8 cellular contexts compared by ENCODE assay signal in genomic region chr11:94876645-94877445, GRCh38.
DNase-seq lines count a peak whose midpoint lies in the region; ATAC-seq and TF ChIP-seq lines count a peak whose summit lies in the region.

No MANE protein-coding gene starts in this region.

- H3K9me3 Mint-ChIP-seq in T-helper 2 cell treated with Interferon-gamma antibody and Interleukin-4, amounts not matched to agents 5 μg/mL and 100 μg/mL, for 36 hours: no peaks in the 10 kb centered on the region

- no peaks in the 10 kb centered on the region for H3K36me3 Mint-ChIP-seq in T-helper 2 cell treated with Interferon-gamma antibody and Interleukin-4, amounts not matched to agents 5 μg/mL and 100 μg/mL, for 36 hours (ENCODE audit: low read depth)

- H3K4me1 Mint-ChIP-seq in T-helper 2 cell treated with Interferon-gamma antibody and Interleukin-4, amounts not matched to agents 5 μg/mL and 100 μg/mL, for 36 hours (ENCODE audit: low read depth): peaks cover 16% of the 10 kb centered on the region

- TF ChIP-seq CTCF in cardiac fibroblast (IDR thresholded peaks at IDR 0.05; ENCODE audit: low read depth, low read length): no peak

- H3K4me3 ChIP-seq in cardiac fibroblast (replicated peaks in 1 of 2; ENCODE audit: low read depth in 2 of 2, low read length in 2 of 2): no peak overlapping the region

- H3K27me3 Mint-ChIP-seq in T-helper 2 cell treated with Interferon-gamma antibody and Interleukin-4, amounts not matched to agents 5 μg/mL and 100 μg/mL, for 36 hours (ENCODE audit: low read depth): no peaks in the 10 kb centered on the region

- ATAC-seq in GM19328 (IDR thresholded peaks at IDR 0.05; ENCODE audit: unreplicated experiment): peak; percentile 86
- ATAC-seq in HG03432 (IDR thresholded peaks at IDR 0.05; ENCODE audit: unreplicated experiment): peak; percentile 96
- ATAC-seq in HG02970 (IDR thresholded peaks at IDR 0.05; ENCODE audit: low FRiP score, unreplicated experiment): no peak

- peak overlapping the region; percentile 29 for H3K4me3 Mint-ChIP-seq in T-helper 2 cell treated with Interferon-gamma antibody and Interleukin-4, amounts not matched to agents 5 μg/mL and 100 μg/mL, for 36 hours

- peak overlapping the region; percentile 72 for H3K27ac Mint-ChIP-seq in T-helper 2 cell treated with Interferon-gamma antibody and Interleukin-4, amounts not matched to agents 5 μg/mL and 100 μg/mL, for 36 hours

- DNase-seq in AML-193 (lab: John Stamatoyannopoulos, UW) (peak; percentile 24 to 43), cardiac fibroblast (ENCODE audit: low read depth in 2 of 2) (peak; percentile 96 to 97), kidney tubule cell (ENCODE audit: low spot score) (peak; percentile 84)
- DNase-seq in T-helper 2 cell treated with Interferon-gamma antibody and Interleukin-4, amounts not matched to agents 5 μg/mL and 100 μg/mL, for 36 hours (ENCODE audit: low spot score): peak; percentile 81
- DNase-seq in stimulated activated CD4-positive, alpha-beta T cell treated with anti-CD3 and anti-CD28 coated beads, Interleukin-2, amount 100 ng/mL, for 48 hours: peak; percentile 52 to 65

Comparison
In these comparisons a context has a peak if more than half of its experiments do, and no peak if none do; other contexts are left out.
1. DNase-seq: peak in every context shown above with its lines; median percentile 96 in cardiac fibroblast; 84 in kidney tubule cell; 81 in T-helper 2 cell treated with Interferon-gamma antibody and Interleukin-4, amounts not matched to agents 5 μg/mL and 100 μg/mL, for 36 hours; 58 in stimulated activated CD4-positive, alpha-beta T cell treated with anti-CD3 and anti-CD28 coated beads, Interleukin-2, amount 100 ng/mL, for 48 hours; 34 in AML-193.